1 cellular context compared by ENCODE assay signal in genomic region chr1:31372961-31373896, GRCh38.
A peak's percentile ranks its signal among the peaks of the same experiment; 100 is the strongest.
TF ChIP-seq lines count a peak whose summit lies in the region.

Gene FABP3, minus strand, starts transcription at chr1:31373076. Its CDS starts 62 bp downstream, at chr1:31373014.

TF ChIP-seq in GM23338, 12 proteins besides CTCF, POLR2A, EP300 and RAD21 (continued from another document):
- TF ChIP-seq, protein P1, sequence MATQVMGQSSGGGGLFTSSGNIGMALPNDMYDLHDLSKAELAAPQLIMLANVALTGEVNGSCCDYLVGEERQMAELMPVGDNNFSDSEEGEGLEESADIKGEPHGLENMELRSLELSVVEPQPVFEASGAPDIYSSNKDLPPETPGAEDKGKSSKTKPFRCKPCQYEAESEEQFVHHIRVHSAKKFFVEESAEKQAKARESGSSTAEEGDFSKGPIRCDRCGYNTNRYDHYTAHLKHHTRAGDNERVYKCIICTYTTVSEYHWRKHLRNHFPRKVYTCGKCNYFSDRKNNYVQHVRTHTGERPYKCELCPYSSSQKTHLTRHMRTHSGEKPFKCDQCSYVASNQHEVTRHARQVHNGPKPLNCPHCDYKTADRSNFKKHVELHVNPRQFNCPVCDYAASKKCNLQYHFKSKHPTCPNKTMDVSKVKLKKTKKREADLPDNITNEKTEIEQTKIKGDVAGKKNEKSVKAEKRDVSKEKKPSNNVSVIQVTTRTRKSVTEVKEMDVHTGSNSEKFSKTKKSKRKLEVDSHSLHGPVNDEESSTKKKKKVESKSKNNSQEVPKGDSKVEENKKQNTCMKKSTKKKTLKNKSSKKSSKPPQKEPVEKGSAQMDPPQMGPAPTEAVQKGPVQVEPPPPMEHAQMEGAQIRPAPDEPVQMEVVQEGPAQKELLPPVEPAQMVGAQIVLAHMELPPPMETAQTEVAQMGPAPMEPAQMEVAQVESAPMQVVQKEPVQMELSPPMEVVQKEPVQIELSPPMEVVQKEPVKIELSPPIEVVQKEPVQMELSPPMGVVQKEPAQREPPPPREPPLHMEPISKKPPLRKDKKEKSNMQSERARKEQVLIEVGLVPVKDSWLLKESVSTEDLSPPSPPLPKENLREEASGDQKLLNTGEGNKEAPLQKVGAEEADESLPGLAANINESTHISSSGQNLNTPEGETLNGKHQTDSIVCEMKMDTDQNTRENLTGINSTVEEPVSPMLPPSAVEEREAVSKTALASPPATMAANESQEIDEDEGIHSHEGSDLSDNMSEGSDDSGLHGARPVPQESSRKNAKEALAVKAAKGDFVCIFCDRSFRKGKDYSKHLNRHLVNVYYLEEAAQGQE (IDR thresholded peaks at IDR 0.05; ENCODE audit: unreplicated experiment), result no peak
- TF ChIP-seq EZH2 (IDR thresholded peaks at IDR 0.05; ENCODE audit: low read depth, unreplicated experiment) (no peak), ZNF114 (CRISPR knock-in tag; IDR thresholded peaks at IDR 0.05) (no peak), ZNF462 (CRISPR knock-in tag; IDR thresholded peaks at IDR 0.05) (no peak), ETS1 (IDR thresholded peaks at IDR 0.05) (0 out of 2 replicates have a peak, but pooled peaks have one; percentile 53), ZNF331 (CRISPR knock-in tag; IDR thresholded peaks at IDR 0.05; ENCODE audit: low read depth) (no peak), EZH2phosphoT487 (IDR thresholded peaks at IDR 0.05; ENCODE audit: unreplicated experiment) (no peak), POLR2AphosphoS5 (IDR thresholded peaks at IDR 0.05; ENCODE audit: low read depth) (peak; percentile 64)
